Comparison of ENCODE assay signal across 19 cellular contexts in genomic region chr6:6583836-6584235, GRCh38. TPM values are rescaled to one million over a fixed set of nuclear protein-coding genes. Genes with fewer than 3 reads are reported as not detected.
DNase-seq lines count a peak whose midpoint lies in the region; ATAC-seq, FAIRE-seq and TF ChIP-seq lines count a peak whose summit lies in the region.
"Had no signal": no experiment of that assay in that cellular context is flagged by ENCODE, and none has a peak within 500 bp of the region (broad histone marks: within the 10 kb centered on the region; RNA-seq: fewer than 3 reads in every experiment).

No MANE protein-coding gene starts in this region.

- H3K4me3 ChIP-seq in DOHH2 (ENCODE audit: low read length) (peak overlapping the region; percentile 55), NB4 (ENCODE audit: low read depth, low read length) (no peak overlapping the region), GM12878 (peak overlapping the region; percentile 55; the same call in 1 of the 2 replicates), sigmoid colon (no peak overlapping the region), gastroesophageal sphincter (no peak overlapping the region)
- H3K4me3 ChIP-seq: skin epidermis had no signal

- POLR2A ChIA-PET in activated CD4-positive, alpha-beta T cell treated with anti-CD3 and anti-CD28 coated beads for 36 hours (lab: Charles Lee) = no interaction called here
- POLR2A ChIA-PET in GM12878 (lab: Charles Lee) = interaction anchor here (1.2 to 1.5 kb wide), 2 partner anchors 52 to 54 kb away, joined by 3 to 4 read pairs; no protein-coding TSS in a partner anchor

- H3K4me2 ChIP-seq in DOHH2 (ENCODE audit: low read length) = peak overlapping the region; percentile 98
- H3K4me2 ChIP-seq in GM12878 (ENCODE audit: control insufficient read depth, insufficient read depth) = peak overlapping the region; percentile 72

- TF ChIP-seq EP300 in GM12878 (IDR thresholded peaks at IDR 0.05; ENCODE audit: borderline replicate concordance in 1 of 2, control insufficient read depth in 1 of 2, low read depth in 2 of 2, low read length in 2 of 2) = no peak
- no peak for TF ChIP-seq EP300 in sigmoid colon (IDR thresholded peaks at IDR 0.05)
- TF ChIP-seq EP300 in gastroesophageal sphincter (IDR thresholded peaks at IDR 0.05) = no peak

- SMC1A ChIA-PET in GM12878 (lab: Charles Lee; ENCODE audit: uncharacterized antibody, unreplicated experiment) = interaction anchor here (0.7 to 4.9 kb wide), 16 partner anchors 9 to 526 kb away, joined by 3 to 46 read pairs (median 4); no protein-coding TSS in a partner anchor

- H3K9me2 ChIP-seq in DOHH2 (replicated peaks; ENCODE audit: control insufficient read depth, low read length) = no peaks in the 10 kb centered on the region

- H2AFZ ChIP-seq in GM12878 (ENCODE audit: control insufficient read depth, low read depth, low read length) = peak overlapping the region; percentile 86

- RAD21 ChIA-PET in GM12878 (lab: Charles Lee; ENCODE audit: unreplicated experiment) = interaction anchor here (0.9 to 6.1 kb wide), 8 partner anchors 9 to 527 kb away, joined by 3 to 47 read pairs (median 4); no protein-coding TSS in a partner anchor

- H3K36me3 ChIP-seq in DOHH2 (ENCODE audit: control insufficient read depth, low read length) (peaks cover 51% of the 10 kb centered on the region), GM12878 (ENCODE audit: control insufficient read depth in 2 of 2, insufficient read depth in 2 of 2, low read length in 1 of 2) (peaks cover 0 to 17% of the 10 kb centered on the region in 2 experiments; a peak in 2 of 4 replicates), sigmoid colon (no peaks in the 10 kb centered on the region), gastroesophageal sphincter (no peaks in the 10 kb centered on the region)

- H3K4me1 ChIP-seq in DOHH2 (ENCODE audit: control insufficient read depth, low read length) (peaks cover 68% of the 10 kb centered on the region), GM12878 (ENCODE audit: control insufficient read depth, insufficient read depth, low read length) (peaks cover 14% of the 10 kb centered on the region), sigmoid colon (peaks cover 0 to 34% (median 27%) of the 10 kb centered on the region in 4 donors), gastroesophageal sphincter (no peaks in the 10 kb centered on the region)

- peaks cover 3% of the 10 kb centered on the region for H3K36me3 Mint-ChIP-seq in activated CD4-positive, alpha-beta T cell treated with anti-CD3 and anti-CD28 coated beads for 36 hours (ENCODE audit: low read depth)

- H3K79me2 ChIP-seq in DOHH2 (ENCODE audit: control insufficient read depth, low read length) (peaks cover 75% of the 10 kb centered on the region), GM12878 (ENCODE audit: control insufficient read depth, insufficient read depth, low read length) (peaks cover 87% of the 10 kb centered on the region)

- H3F3A ChIP-seq in DOHH2 (ENCODE audit: control insufficient read depth, insufficient read depth) = peaks cover 26% of the 10 kb centered on the region

- TF ChIP-seq POLR2A in NB4 (IDR thresholded peaks at IDR 0.05; ENCODE audit: extremely low read depth, insufficient read length) (no peak), GM12878 (IDR thresholded peaks at IDR 0.05; ENCODE audit: low read depth, low read length) (no peak), sigmoid colon (IDR thresholded peaks at IDR 0.05) (no peak), gastroesophageal sphincter (IDR thresholded peaks at IDR 0.05) (no peak)

- BruUV-seq in GM12878 (replicated peaks; lab: Mats Ljungman, UMichigan) = no TSS peak

- in situ Hi-C loops in GM12878 (cut with MboI) = no loop called here

- H3K27ac Mint-ChIP-seq in activated CD4-positive, alpha-beta T cell treated with anti-CD3 and anti-CD28 coated beads for 36 hours = peak overlapping the region; percentile 33
- H3K27ac Mint-ChIP-seq: activated T-cell treated with anti-CD3 and anti-CD28 coated beads, Interleukin-2, amount 50 U/mL, for 72 hours; dendritic cell treated with granulocyte-macrophage colony-stimulating factor and Interleukin-4, amounts not matched to agents 40 ng/mL and 50 ng/mL, for 4 days had no signal

- H3K4me3 Mint-ChIP-seq in activated CD4-positive, alpha-beta T cell treated with anti-CD3 and anti-CD28 coated beads for 36 hours = no peak overlapping the region
- H3K4me3 Mint-ChIP-seq: dendritic cell treated with granulocyte-macrophage colony-stimulating factor and Interleukin-4, amounts not matched to agents 40 ng/mL and 50 ng/mL, for 4 days had no signal

- no peaks in the 10 kb centered on the region for H4K20me1 ChIP-seq in DOHH2 (ENCODE audit: control insufficient read depth, insufficient read depth, low read depth, low read length)
- no peaks in the 10 kb centered on the region for H4K20me1 ChIP-seq in GM12878 (ENCODE audit: control insufficient read depth, insufficient read depth)

- no peak for FAIRE-seq in GM12878 (lab: Jason Lieb, UNC)
- FAIRE-seq: kidney had no signal

- peak; percentile 45 for DNase-seq in activated CD4-positive, alpha-beta T cell treated with anti-CD3 and anti-CD28 coated beads for 36 hours
- DNase-seq in activated CD4-positive, alpha-beta T cell treated with anti-CD3 and anti-CD28 coated beads, Interleukin-2, amount 50 U/mL, for 4 hours = no peak
- peak; percentile 72 for DNase-seq in NB4 (ENCODE audit: low read depth)
- DNase-seq in GM12878 (ENCODE audit: low read depth, low spot score) = no peak
- DNase-seq in sigmoid colon = no peak
- DNase-seq: head of caudate nucleus, kidney, NCI-H2171, SW 1271 had no signal

- no peaks in the 10 kb centered on the region for H3K27me3 Mint-ChIP-seq in activated CD4-positive, alpha-beta T cell treated with anti-CD3 and anti-CD28 coated beads for 36 hours
- H3K27me3 Mint-ChIP-seq: dendritic cell treated with granulocyte-macrophage colony-stimulating factor and Interleukin-4, amounts not matched to agents 40 ng/mL and 50 ng/mL, for 4 days had no signal

- H3K9ac ChIP-seq in GM12878 (ENCODE audit: control insufficient read depth, insufficient read depth, low read length) = peak overlapping the region; percentile 42; the same call in 1 of the 2 replicates

- H3K27me3 ChIP-seq in DOHH2 (ENCODE audit: control insufficient read depth, low read length) (no peaks in the 10 kb centered on the region), GM12878 (replicated peaks in 1 of 2; ENCODE audit: control insufficient read depth in 2 of 2, insufficient read depth in 2 of 2, low read length in 1 of 2) (no peaks in the 10 kb centered on the region), sigmoid colon (no peaks in the 10 kb centered on the region), gastroesophageal sphincter (no peaks in the 10 kb centered on the region)

- H3K27ac ChIP-seq in DOHH2 (ENCODE audit: low read depth, low read length) (no peak overlapping the region), GM12878 (ENCODE audit: control insufficient read depth, insufficient read depth) (peak overlapping the region; percentile 100), sigmoid colon (no peak overlapping the region), gastroesophageal sphincter (no peak overlapping the region)
- H3K27ac ChIP-seq: skin epidermis had no signal

- TF ChIP-seq RAD21 in GM12878 (IDR thresholded peaks at IDR 0.05; ENCODE audit: insufficient read depth, low read depth, low read length) = no peak

- intact Hi-C loops in activated CD4-positive, alpha-beta T cell treated with anti-CD3 and anti-CD28 coated beads for 36 hours (cut with DNase I, micrococcal nuclease) = no loop called here
- intact Hi-C loops in GM12878 (cut with micrococcal nuclease; ENCODE audit: unreplicated experiment) = loop anchor here (1.0 to 10.0 kb wide), 3 partner anchors 23 to 731 kb away; partner anchors contain the start of gene SSR1
- intact Hi-C loops in sigmoid colon (cut with DNase I) = no loop called here

- H3K9me3 ChIP-seq in DOHH2 (ENCODE audit: control insufficient read depth, insufficient read depth, low read length) (0 out of 2 replicates have a peak, but pooled peaks cover 4% of the 10 kb centered on the region), GM12878 (replicated peaks; ENCODE audit: control insufficient read depth, insufficient read depth, low read length) (peaks cover 3% of the 10 kb centered on the region; the same call in 2 of the 3 replicates), sigmoid colon (no peaks in the 10 kb centered on the region), gastroesophageal sphincter (no peaks in the 10 kb centered on the region)

- peaks cover 4% of the 10 kb centered on the region for H3K9me3 Mint-ChIP-seq in activated CD4-positive, alpha-beta T cell treated with anti-CD3 and anti-CD28 coated beads for 36 hours (ENCODE audit: low read depth)

- TF ChIP-seq CTCF in DOHH2 (IDR thresholded peaks at IDR 0.05; ENCODE audit: low read depth, low read length, poor library complexity, severe bottlenecking) (no peak), NB4 (IDR thresholded peaks at IDR 0.05; ENCODE audit: low read depth, low read length) (no peak), GM12878 (IDR thresholded peaks at IDR 0.05 in 2 of 3, conservative IDR thresholded peaks at IDR 0.05 in 1 of 3; ENCODE audit: control insufficient read depth in 2 of 3, extremely low read depth in 1 of 3, insufficient read depth in 1 of 3, low read depth in 3 of 3, low read length in 3 of 3) (no peak), sigmoid colon (IDR thresholded peaks at IDR 0.05) (no peak), gastroesophageal sphincter (IDR thresholded peaks at IDR 0.05) (no peak)

- 15% methylated on average over 2 of the region's 2 CpGs for WGBS in GM12878 (ENCODE audit: insufficient coverage, insufficient replicate concordance, low lambda C conversion rate, missing lambda C conversion rate)
- 89% methylated on average over 2 of the region's 2 CpGs for WGBS in sigmoid colon, 2 donors
- 82 to 94% methylated on average over 2 of the region's 2 CpGs for WGBS in gastroesophageal sphincter (ENCODE audit: low coverage in 1 of 2), 2 donors

- peaks cover 47% of the 10 kb centered on the region for H3K4me1 Mint-ChIP-seq in activated CD4-positive, alpha-beta T cell treated with anti-CD3 and anti-CD28 coated beads for 36 hours

- no peak for ATAC-seq in activated CD4-positive, alpha-beta T cell treated with anti-CD3 and anti-CD28 coated beads for 36 hours
- ATAC-seq in GM12878 = no peak
- no peak for ATAC-seq in gastroesophageal sphincter
- no peak for ATAC-seq in HG03460 (IDR thresholded peaks at IDR 0.05; ENCODE audit: unreplicated experiment)
- ATAC-seq: activated CD4-positive, CD25-positive, alpha-beta regulatory T cell treated with anti-CD3 and anti-CD28 coated beads, Interleukin-2, amount 50 U/mL, for 24 hours; activated T-cell treated with anti-CD3 and anti-CD28 coated beads, Interleukin-2, amount 50 U/mL, for 72 hours had no signal

- CTCF ChIA-PET in activated CD4-positive, alpha-beta T cell treated with anti-CD3 and anti-CD28 coated beads for 36 hours (lab: Charles Lee) = interaction anchor here (0.9 kb wide), 1 partner anchor 9 kb away, joined by 3 read pairs; no protein-coding TSS in a partner anchor
- CTCF ChIA-PET in GM12878 (lab: Yijun Ruan, JAX) = interaction anchor here (0.8 to 5.8 kb wide), 9 partner anchors 9 to 188 kb away, joined by 3 to 92 read pairs (median 3); no protein-coding TSS in a partner anchor

RNA-seq across cellular contexts. Expression of gene LY86, which starts 4.7 kb away (rescaled TPM):
- total RNA-seq in activated CD4-positive, alpha-beta T cell treated with anti-CD3 and anti-CD28 coated beads for 36 hours = 1 to 10 TPM in 1 of 2 experiments, under 1 TPM in 1; 0.90 to 1.5 TPM
- total RNA-seq in GM12878 (2013; cell fraction: nucleolus; rRNA removed) = 79.0 and 83.4 TPM in 2 replicates
- total RNA-seq in GM12878 (2014; rRNA removed) (103 and 132 TPM in 2 replicates), GM12878 (2014; rRNA removed; fragmentation: Illumina TruSeq; extraction: Trizol) (111 and 122 TPM in 2 replicates), GM12878 (2021) (68.2 and 77.3 TPM in 2 replicates), sigmoid colon (1 to 10 TPM; 1.1 to 5.9 (median 3.3) TPM), gastroesophageal sphincter (1 to 10 TPM in 3 of 4 donors, not detected in 1; 2.2 to 3.9 (median 3.9) TPM)
- polyA plus RNA-seq in GM12878 (2011; ENCODE audit: low read depth) = 90.7 TPM
- polyA plus RNA-seq in GM12878 (2011; rRNA removed) (118 and 145 TPM in 2 replicates), GM12878 (2014; fragmentation: Illumina TruSeq; extraction: Trizol) (136 and 138 TPM in 2 replicates), GM12878 (2014; fragmentation: Nextera tagmentation; extraction: Ambion mirVana) (100 to 1,000 TPM; 306 to 457 TPM), GM12878 (2014; rRNA removed) (83.2 and 119 TPM in 2 replicates), GM12878 (2016; fragmentation: Nextera tagmentation; extraction: Ambion mirVana) (100 to 1,000 TPM; 180 to 186 TPM), sigmoid colon (10 to 100 TPM in 1 of 3 donors, 1 to 10 TPM in 2; 6.6 to 15.7 (median 9.7) TPM)
- polyA plus RNA-seq in GM12878 (2011; cell fraction: cytosol; rRNA removed) = 92.0 and 93.2 TPM in 2 replicates
- 28.5 and 54.0 TPM in 2 replicates for polyA plus RNA-seq in GM12878 (2011; cell fraction: nucleus; rRNA removed)
- polyA plus RNA-seq in GM12878 (2012) = 80.3 and 84.9 TPM in 2 replicates
- polyA minus RNA-seq in GM12878 (2011; rRNA and poly(A)+ RNA removed) = 50.8 and 71.5 TPM in 2 replicates
- polyA minus RNA-seq in GM12878 (2011; cell fraction: cytosol; rRNA and poly(A)+ RNA removed) = 31.0 and 32.2 TPM in 2 replicates
- polyA minus RNA-seq in GM12878 (2011; cell fraction: nucleus; rRNA and poly(A)+ RNA removed) = 14.5 and 15.8 TPM in 2 replicates
- total RNA-seq: MCF 10A, osteocyte had no signal
- polyA plus RNA-seq: AG04450 had no signal

Comparison
In these comparisons a context has a peak if more than half of its experiments do, and no peak if none do; other contexts are left out.
1. DNase-seq: peak in activated CD4-positive, alpha-beta T cell treated with anti-CD3 and anti-CD28 coated beads for 36 hours (single experiment) and NB4 (single experiment); none in activated CD4-positive, alpha-beta T cell treated with anti-CD3 and anti-CD28 coated beads, Interleukin-2, amount 50 U/mL, for 4 hours (0 of 2), GM12878 (single experiment) and sigmoid colon (single experiment).
2. H3K4me3 ChIP-seq: peak in DOHH2 (single experiment) and GM12878 (single experiment); none in NB4 (single experiment), sigmoid colon (0 of 4) and gastroesophageal sphincter (0 of 2).
3. RNA of gene LY86, which starts 4.7 kb away (total RNA-seq): 68.2 to 132 TPM in GM12878; 1.1 to 5.9 TPM in sigmoid colon, 2.2 to 3.9 TPM in gastroesophageal sphincter and 0.90 to 1.5 TPM in activated CD4-positive, alpha-beta T cell treated with anti-CD3 and anti-CD28 coated beads for 36 hours; every median in the first group is over 4 times any median in the second.